Comparison of ENCODE assay signal across 3 cellular contexts in the genomic region with DNA sequence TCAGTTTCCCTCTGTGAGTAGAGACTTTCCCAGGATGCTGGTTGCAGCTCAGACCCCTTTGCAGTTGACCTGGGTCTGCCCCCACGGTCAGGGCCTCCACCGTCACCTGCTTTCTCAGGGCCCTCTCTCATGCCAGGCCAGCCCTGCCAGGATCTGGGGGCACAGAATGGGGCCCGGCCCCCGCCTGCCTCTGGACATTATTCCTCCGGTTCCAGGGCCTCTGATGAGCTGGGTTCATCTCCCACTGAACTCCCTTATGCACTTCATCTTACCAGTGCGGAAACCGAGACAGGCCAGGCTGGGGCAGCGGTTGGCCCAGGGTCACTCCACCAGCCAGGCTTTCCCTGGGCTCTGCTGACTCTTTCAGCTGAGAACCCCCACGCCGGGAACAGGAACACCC.
"Had no signal": no experiment of that assay in that cellular context is flagged by ENCODE, and none has a peak within 500 bp of the region (broad histone marks: within the 10 kb centered on the region; RNA-seq: fewer than 3 reads in every experiment).

No MANE protein-coding gene starts in this region.

- DNase-seq: GDM1, GF-D8 had no signal

- H3K4me3 ChIP-seq: GM12878 had no signal

- ATAC-seq: GM12878 had no signal
